ENCODE assay signal across 8 cellular contexts in the genomic region with DNA sequence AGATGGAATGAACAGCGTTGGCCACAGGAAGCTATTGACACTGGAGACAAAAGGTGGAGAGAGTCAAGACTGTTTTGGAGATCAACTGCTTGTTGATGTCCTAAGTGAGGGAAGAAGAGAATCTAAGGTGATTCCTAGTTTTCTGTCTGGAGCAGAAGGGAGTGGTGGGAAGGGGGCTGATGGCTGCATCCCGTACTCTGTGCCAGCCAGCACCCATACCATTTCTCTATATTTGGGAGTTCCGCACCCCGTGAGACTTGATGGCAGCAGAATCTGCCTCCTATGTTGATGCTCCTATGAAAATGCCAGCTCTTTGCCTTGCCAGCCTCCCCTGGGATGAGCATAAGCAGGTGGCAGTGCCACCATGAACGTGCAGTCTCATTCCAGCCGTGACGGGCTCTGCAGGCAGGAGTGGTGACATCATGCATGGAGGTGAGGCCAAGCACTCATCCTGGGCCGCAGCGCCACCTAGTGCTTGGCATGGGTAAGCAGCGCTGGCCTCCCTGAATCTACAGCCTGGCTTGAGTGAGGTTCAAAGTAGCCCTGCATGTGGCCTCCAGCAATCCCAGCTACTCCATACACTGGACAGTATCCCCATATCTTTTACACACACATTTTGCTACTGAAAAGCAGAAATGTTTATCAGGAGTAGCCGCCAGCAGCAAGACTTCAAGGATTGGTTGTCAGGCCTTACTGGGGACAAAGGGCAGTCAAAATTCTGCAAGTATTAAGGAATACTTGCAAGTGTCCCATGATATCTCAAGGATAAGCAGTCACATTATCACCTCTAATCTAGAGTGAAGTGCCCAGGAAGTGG. TPM values are rescaled to one million over a fixed set of nuclear protein-coding genes. Genes with fewer than 3 reads are reported as not detected.
DNase-seq lines count a peak whose midpoint lies in the region; ATAC-seq and TF ChIP-seq lines count a peak whose summit lies in the region.

No MANE protein-coding gene starts in this region.

- H3K4me3 Mint-ChIP-seq in activated CD4-positive, alpha-beta T cell treated with anti-CD3 and anti-CD28 coated beads for 36 hours = no peak overlapping the region
- H3K4me3 Mint-ChIP-seq in chondrocyte (ENCODE audit: unreplicated experiment) = no peak overlapping the region

- H3K27ac ChIP-seq in left lung = no peak overlapping the region

- peaks cover 9% of the 10 kb centered on the region for H3K27me3 Mint-ChIP-seq in activated CD4-positive, alpha-beta T cell treated with anti-CD3 and anti-CD28 coated beads for 36 hours
- no peaks in the 10 kb centered on the region for H3K27me3 Mint-ChIP-seq in chondrocyte (ENCODE audit: low read depth)

- H3K9me3 ChIP-seq in left lung = no peaks in the 10 kb centered on the region

- POLR2A ChIA-PET in activated CD4-positive, alpha-beta T cell treated with anti-CD3 and anti-CD28 coated beads for 36 hours (lab: Charles Lee) = interaction anchor here (0.5 kb wide), 1 partner anchor 456 kb away, joined by 3 read pairs; no protein-coding TSS in a partner anchor

- TF ChIP-seq CTCF in chondrocyte (IDR thresholded peaks at IDR 0.05) (peak; percentile 97), left lung (IDR thresholded peaks at IDR 0.05) (peak; percentile 95 to 96)

- H3K4me3 ChIP-seq in left lung = no peak overlapping the region

- H3K36me3 Mint-ChIP-seq in activated CD4-positive, alpha-beta T cell treated with anti-CD3 and anti-CD28 coated beads for 36 hours (ENCODE audit: low read depth) = no peaks in the 10 kb centered on the region
- peaks cover 3% of the 10 kb centered on the region for H3K36me3 Mint-ChIP-seq in chondrocyte (ENCODE audit: low read depth)

- DNase-seq in Ammon's horn (ENCODE audit: low spot score) (peak; percentile 93), NCI-H446 treated with DMSO at 0.1 percent for 48 hours (lab: John Stamatoyannopoulos, UW) (peak; percentile 25), chondrocyte (ENCODE audit: low spot score) (no peak), left lung (peak; percentile 80 to 94)
- DNase-seq in activated CD4-positive, alpha-beta T cell treated with anti-CD3 and anti-CD28 coated beads for 36 hours = peak; percentile 92
- peak; percentile 80 for DNase-seq in stimulated activated CD4-positive, alpha-beta T cell treated with anti-CD3 and anti-CD28 coated beads, Interleukin-4, amount 100 ng/mL, for 1 hour

- H3K4me1 ChIP-seq in left lung = peaks cover 0 to 8% of the 10 kb centered on the region in 2 donors

- peak; percentile 98 for ATAC-seq in GM19043 (IDR thresholded peaks at IDR 0.05; ENCODE audit: low read depth, unreplicated experiment)
- peak; percentile 85 for ATAC-seq in HG03439 (IDR thresholded peaks at IDR 0.05; ENCODE audit: unreplicated experiment)
- peak; percentile 99 for ATAC-seq in activated CD4-positive, alpha-beta T cell treated with anti-CD3 and anti-CD28 coated beads for 36 hours
- ATAC-seq in left lung = peak; percentile 99

- CTCF ChIA-PET in activated CD4-positive, alpha-beta T cell treated with anti-CD3 and anti-CD28 coated beads for 36 hours (lab: Charles Lee) = interaction anchor here (0.6 to 3.5 kb wide), 22 partner anchors 8 to 1079 kb away, joined by 3 to 22 read pairs (median 3); no protein-coding TSS in a partner anchor

- no peaks in the 10 kb centered on the region for H3K27me3 ChIP-seq in left lung

- H3K27ac Mint-ChIP-seq in activated CD4-positive, alpha-beta T cell treated with anti-CD3 and anti-CD28 coated beads for 36 hours = no peak overlapping the region
- peak overlapping the region; percentile 75 for H3K27ac Mint-ChIP-seq in chondrocyte (ENCODE audit: unreplicated experiment)

- intact Hi-C loops in activated CD4-positive, alpha-beta T cell treated with anti-CD3 and anti-CD28 coated beads for 36 hours (cut with DNase I, micrococcal nuclease) = loop anchor here (1.0 to 2.0 kb wide), 3 partner anchors 444 to 531 kb away; no protein-coding TSS in a partner anchor
- intact Hi-C loops in left lung (cut with DNase I) = no loop called here

- peaks cover 0 to 8% of the 10 kb centered on the region in 2 donors for H3K36me3 ChIP-seq in left lung

- H3K4me1 Mint-ChIP-seq in activated CD4-positive, alpha-beta T cell treated with anti-CD3 and anti-CD28 coated beads for 36 hours = peaks cover 6% of the 10 kb centered on the region
- H3K4me1 Mint-ChIP-seq in chondrocyte (ENCODE audit: low read depth) = peaks cover 28% of the 10 kb centered on the region

- no peaks in the 10 kb centered on the region for H3K9me3 Mint-ChIP-seq in activated CD4-positive, alpha-beta T cell treated with anti-CD3 and anti-CD28 coated beads for 36 hours (ENCODE audit: low read depth)
- H3K9me3 Mint-ChIP-seq in chondrocyte (ENCODE audit: low read depth) = no peaks in the 10 kb centered on the region

RNA-seq across cellular contexts. Expression of gene PODXL, which starts 43.0 kb away (rescaled TPM):
- total RNA-seq in activated CD4-positive, alpha-beta T cell treated with anti-CD3 and anti-CD28 coated beads for 36 hours = under 1 TPM; 0.48 to 0.49 TPM
- total RNA-seq in chondrocyte = 11.9 to 14.5 TPM (median 14.0 TPM) in 3 replicates
- 100 to 1,000 TPM in 1 of 2 donors, 10 to 100 TPM in 1; 62.1 to 124 TPM for total RNA-seq in left lung

Comparison
In these comparisons a context has a peak if more than half of its experiments do, and no peak if none do; other contexts are left out.
1. intact Hi-C loops: an anchor here in activated CD4-positive, alpha-beta T cell treated with anti-CD3 and anti-CD28 coated beads for 36 hours (1.0 to 2.0 kb wide); none called in left lung.